In the genomic region with DNA sequence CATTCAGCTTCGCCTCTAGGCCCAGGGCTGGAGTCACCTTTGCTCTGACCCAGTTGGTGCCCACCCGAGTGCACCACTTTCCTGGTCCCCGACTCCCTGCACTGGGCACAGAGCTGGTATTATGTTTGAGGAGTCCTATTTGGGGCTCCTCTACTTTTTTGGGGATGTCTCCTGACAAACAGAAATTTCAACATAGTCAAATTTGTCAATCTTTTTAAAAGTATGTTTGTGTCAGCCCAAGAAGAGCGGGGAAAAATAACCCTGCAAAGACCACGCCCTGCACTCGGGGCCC, we compare ENCODE assay signal across 9 cellular contexts. TPM values are rescaled to one million over a fixed set of nuclear protein-coding genes. Genes with fewer than 3 reads are reported as not detected.
DNase-seq lines count a peak whose midpoint lies in the region; ATAC-seq, FAIRE-seq and TF ChIP-seq lines count a peak whose summit lies in the region.
"Had no signal": no experiment of that assay in that cellular context is flagged by ENCODE, and none has a peak within 500 bp of the region (broad histone marks: within the 10 kb centered on the region; RNA-seq: fewer than 3 reads in every experiment).

No MANE protein-coding gene starts in this region.

- intact Hi-C loops in A673 (cut with micrococcal nuclease; ENCODE audit: unreplicated experiment), result no loop called here
- intact Hi-C loops in breast epithelium (cut with DNase I; ENCODE audit: low total_unique reads), result no loop called here
- intact Hi-C loops in natural killer cell (cut with micrococcal nuclease), result loop anchor here (1.0 to 5.0 kb wide), 3 partner anchors 13 to 58 kb away; partner anchors contain the start of genes BSDC1 and HDAC1

- CTCF ChIA-PET in A673 (lab: Charles Lee), result interaction anchor here (0.6 to 1.0 kb wide), 2 partner anchors 15 to 136 kb away, joined by 3 to 6 read pairs; partner anchors contain the start of gene MARCKSL1

- no peaks in the 10 kb centered on the region for H3K36me3 ChIP-seq in A673 (ENCODE audit: insufficient read depth, low read length, poor library complexity, severe bottlenecking)
- no peaks in the 10 kb centered on the region for H3K36me3 ChIP-seq in breast epithelium

- DNase-seq in A673 (ENCODE audit: low spot score) (no peak), breast epithelium (ENCODE audit: low spot score in 2 of 2) (no peak), natural killer cell (no peak), GM19239 (ENCODE audit: insufficient read length, low spot score) (no peak)
- DNase-seq in stimulated activated CD4-positive, alpha-beta T cell treated with anti-CD3 and anti-CD28 coated beads, Interleukin-4, amount 100 ng/mL, for 1 hour, result no peak

- TF ChIP-seq CTCF in A673 (conservative IDR thresholded peaks at IDR 0.05; ENCODE audit: low read depth, low read length) (no peak), breast epithelium (IDR thresholded peaks at IDR 0.05) (no peak), natural killer cell (IDR thresholded peaks at IDR 0.05) (no peak)

- POLR2A ChIA-PET in A673 (lab: Charles Lee; ENCODE audit: low non-redundant PET), result no interaction called here

- H3K36me3 Mint-ChIP-seq in IgD-negative memory B cell (peaks cover 6% of the 10 kb centered on the region), natural killer cell (no peaks in the 10 kb centered on the region)

- H3K9me3 Mint-ChIP-seq in IgD-negative memory B cell (no peaks in the 10 kb centered on the region), natural killer cell (no peaks in the 10 kb centered on the region)

- peak overlapping the region; percentile 85 to 93 (median 86) for H3K4me3 Mint-ChIP-seq in IgD-negative memory B cell
- peak overlapping the region; percentile 76 for H3K4me3 Mint-ChIP-seq in natural killer cell

- H3K4me3 ChIP-seq in A673 (ENCODE audit: low read depth, low read length, poor library complexity, severe bottlenecking), result peak overlapping the region; percentile 63
- H3K4me3 ChIP-seq in breast epithelium, result peak overlapping the region; percentile 65 to 98 (median 81)

- TF ChIP-seq POLR2A in breast epithelium (IDR thresholded peaks at IDR 0.05), result no peak

- H3K27me3 Mint-ChIP-seq in IgD-negative memory B cell (no peaks in the 10 kb centered on the region), natural killer cell (ENCODE audit: low read depth in 2 of 2) (peaks cover 0 to 4% of the 10 kb centered on the region in 2 donors)

- H3K27me3 ChIP-seq in A673 (replicated peaks; ENCODE audit: insufficient read depth, low read depth, low read length, poor library complexity), result no peaks in the 10 kb centered on the region
- H3K27me3 ChIP-seq in breast epithelium, result no peaks in the 10 kb centered on the region

- no peak for FAIRE-seq in GM19239 (lab: Jason Lieb, UNC)
- FAIRE-seq: islet of Langerhans had no signal

- H3K27ac Mint-ChIP-seq in IgD-negative memory B cell (peak overlapping the region; percentile 90 to 94 (median 92)), natural killer cell (peak overlapping the region; percentile 64 to 72)

- peaks cover 5% of the 10 kb centered on the region for H3K9me3 ChIP-seq in A673 (ENCODE audit: low read depth, low read length, poor library complexity, severe bottlenecking)
- no peaks in the 10 kb centered on the region for H3K9me3 ChIP-seq in breast epithelium

- BruUV-seq in A673 (replicated peaks; lab: Mats Ljungman, UMichigan), result no TSS peak

- no peak for ATAC-seq in natural killer cell
- no peak for ATAC-seq in HG03439 (IDR thresholded peaks at IDR 0.05; ENCODE audit: unreplicated experiment)
- ATAC-seq in HG03108 (IDR thresholded peaks at IDR 0.05; ENCODE audit: unreplicated experiment), result no peak

- H3K4me1 Mint-ChIP-seq in IgD-negative memory B cell (peaks cover 12 to 28% (median 16%) of the 10 kb centered on the region in 3 donors), natural killer cell (peaks cover 28 to 50% of the 10 kb centered on the region in 2 donors)

- H3K4me1 ChIP-seq in A673 (ENCODE audit: insufficient read depth, low read length, poor library complexity, severe bottlenecking), result peaks cover 8% of the 10 kb centered on the region
- peaks cover 0 to 15% of the 10 kb centered on the region in 2 donors for H3K4me1 ChIP-seq in breast epithelium

- peak overlapping the region; percentile 90 for H3K27ac ChIP-seq in A673 (ENCODE audit: low read depth, low read length, poor library complexity, severe bottlenecking)
- peak overlapping the region; percentile 96 to 99 for H3K27ac ChIP-seq in breast epithelium

RNA-seq across cellular contexts. Expression of gene FAM229A, which starts 11.6 kb away (rescaled TPM):
- total RNA-seq in A673 (2021) (4.7 and 5.2 TPM in 2 replicates), breast epithelium (10 to 100 TPM in 2 of 3 donors, 1 to 10 TPM in 1; 8.8 to 15.8 (median 10.2) TPM), natural killer cell (10 to 100 TPM; 18.3 to 23.5 (median 21.0) TPM)
- 1.7 TPM for polyA plus RNA-seq in IgD-negative memory B cell

RNA-seq across cellular contexts. Expression of gene TSSK3, which starts 11.6 kb away (rescaled TPM):
- total RNA-seq in A673 (2021), result 3.9 and 4.3 TPM in 2 replicates
- not detected for polyA plus RNA-seq in IgD-negative memory B cell
- total RNA-seq in breast epithelium, result 1 to 10 TPM; 1.4 to 3.9 (median 3.4) TPM
- 1 to 10 TPM; 1.2 to 3.7 (median 1.4) TPM for total RNA-seq in natural killer cell

RNA-seq across cellular contexts. Expression of gene MARCKSL1, which starts 14.7 kb away (rescaled TPM):
- total RNA-seq in A673 (2021) (425 and 445 TPM in 2 replicates), breast epithelium (10 to 100 TPM; 33.4 to 82.8 (median 47.9) TPM), natural killer cell (10 to 100 TPM; 21.7 to 26.1 (median 21.8) TPM)
- polyA plus RNA-seq in IgD-negative memory B cell, result 219 TPM

RNA-seq across cellular contexts. Expression of gene BSDC1, which starts 43.5 kb away (rescaled TPM):
- 47.4 and 48.0 TPM in 2 replicates for total RNA-seq in A673 (2021)
- polyA plus RNA-seq in IgD-negative memory B cell, result 41.0 TPM
- 100 to 1,000 TPM in 1 of 3 donors, 10 to 100 TPM in 2; 86.9 to 123 (median 95.1) TPM for total RNA-seq in breast epithelium
- total RNA-seq in natural killer cell, result 100 to 1,000 TPM; 150 to 203 (median 174) TPM

RNA-seq across cellular contexts. Expression of gene HDAC1, which starts 58.8 kb away (rescaled TPM):
- 192 and 195 TPM in 2 replicates for total RNA-seq in A673 (2021)
- 183 TPM for polyA plus RNA-seq in IgD-negative memory B cell
- 10 to 100 TPM; 31.8 to 87.5 (median 87.4) TPM for total RNA-seq in breast epithelium
- 100 to 1,000 TPM; 110 to 133 (median 125) TPM for total RNA-seq in natural killer cell
